ENCODE assay signal across 25 cellular contexts in the genomic region with DNA sequence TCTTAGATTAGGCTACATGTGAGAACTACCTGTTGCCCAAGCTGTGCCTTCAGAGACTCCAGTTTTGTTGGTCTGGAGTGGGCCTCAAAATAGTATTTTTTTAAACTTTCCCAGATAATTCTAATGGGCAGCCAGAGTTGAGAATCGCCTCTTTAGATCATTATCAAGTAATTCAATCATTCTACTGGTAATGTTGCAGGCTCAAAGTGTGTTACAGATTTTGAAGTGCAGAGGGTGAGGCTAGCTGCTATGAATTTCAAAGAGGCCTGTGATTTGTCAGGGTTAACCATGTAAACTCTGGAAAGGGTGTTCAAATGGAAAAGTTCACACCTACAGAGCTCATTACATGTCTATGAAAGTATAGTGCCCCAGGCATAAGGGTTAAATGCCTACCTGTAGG. TPM values are rescaled to one million over a fixed set of nuclear protein-coding genes. Genes with fewer than 3 reads are reported as not detected.
"Had no signal": no experiment of that assay in that cellular context is flagged by ENCODE, and none has a peak within 500 bp of the region (broad histone marks: within the 10 kb centered on the region; RNA-seq: fewer than 3 reads in every experiment).

No MANE protein-coding gene starts in this region.

- H3K9me3 ChIP-seq: ovary, psoas muscle, right lobe of liver, sigmoid colon, stomach, thoracic aorta, thyroid gland, tibial nerve, upper lobe of left lung, vagina had no signal

- H3K4me2 ChIP-seq: neural progenitor cell had no signal

- DNase-seq: naive thymus-derived CD4-positive, alpha-beta T cell; natural killer cell; occipital lobe; ovary; psoas muscle; right cardiac atrium; right lobe of liver; sigmoid colon; small intestine; stimulated activated CD4-positive, alpha-beta T cell treated with anti-CD3 and anti-CD28 coated beads, Interleukin-15, amount 100 ng/mL, for 24 hours; stimulated activated CD4-positive, alpha-beta T cell treated with anti-CD3 and anti-CD28 coated beads, Interleukin-2, amount 100 ng/mL, for 24 hours; stimulated activated CD4-positive, alpha-beta T cell treated with anti-CD3 and anti-CD28 coated beads, Interleukin-2, amount 100 ng/mL, for 48 hours; stimulated activated CD4-positive, alpha-beta T cell treated with anti-CD3 and anti-CD28 coated beads, Interleukin-4, amount 100 ng/mL, for 24 hours; stimulated activated naive B cell treated with anti-CD40 and anti-IgM and Interleukin-4, amounts not matched to agents 10 μg/mL and 1 μg/mL and 100 μg/mL, for 72 hours; stimulated activated naive CD4-positive, alpha-beta T cell treated with Interleukin-2 at 50 U/mL for 16 hours; stomach; thyroid gland; trophoblast cell; upper lobe of left lung had no signal

- H3K27me3 ChIP-seq: neural progenitor cell, ovary, right lobe of liver, sigmoid colon, stomach, thyroid gland, tibial nerve, upper lobe of left lung, vagina had no signal

- H3K4me3 ChIP-seq: neural progenitor cell, ovary, psoas muscle, right lobe of liver, sigmoid colon, stomach, thoracic aorta, thyroid gland, tibial nerve, upper lobe of left lung, vagina had no signal

- H2AFZ ChIP-seq: parathyroid adenoma had no signal

- H3K79me2 ChIP-seq: parathyroid adenoma had no signal

- H3K36me3 ChIP-seq: neural progenitor cell, ovary, right lobe of liver, sigmoid colon, stomach, thoracic aorta, thyroid gland, tibial nerve, upper lobe of left lung, vagina had no signal

- H3K27ac ChIP-seq: neural progenitor cell, ovary, parathyroid adenoma, psoas muscle, right lobe of liver, sigmoid colon, stomach, thoracic aorta, thyroid gland, tibial nerve, upper lobe of left lung, vagina had no signal

- H3K9ac ChIP-seq: neural progenitor cell, parathyroid adenoma had no signal

- H3K4me1 ChIP-seq: neural progenitor cell, sigmoid colon, thyroid gland had no signal

- ATAC-seq: naive thymus-derived CD4-positive, alpha-beta T cell; natural killer cell; psoas muscle; right cardiac atrium; right lobe of liver; stimulated activated effector memory CD8-positive, alpha-beta T cell treated with anti-CD3 and anti-CD28 coated beads, Interleukin-12 subunit alpha, Interleukin-12 subunit beta, amount 100 ng/mL, for 72 hours; stimulated activated naive B cell treated with anti-CD40 and anti-IgM and Interleukin-4, amounts not matched to agents 10 μg/mL and 1 μg/mL and 100 μg/mL, for 72 hours had no signal

RNA-seq across cellular contexts. Expression of a gene that starts 56.6 kb away (rescaled TPM):
- total RNA-seq: natural killer cell had no signal
- polyA plus RNA-seq: naive thymus-derived CD4-positive, alpha-beta T cell had no signal
